12 cellular contexts compared by ENCODE assay signal in the genomic region with DNA sequence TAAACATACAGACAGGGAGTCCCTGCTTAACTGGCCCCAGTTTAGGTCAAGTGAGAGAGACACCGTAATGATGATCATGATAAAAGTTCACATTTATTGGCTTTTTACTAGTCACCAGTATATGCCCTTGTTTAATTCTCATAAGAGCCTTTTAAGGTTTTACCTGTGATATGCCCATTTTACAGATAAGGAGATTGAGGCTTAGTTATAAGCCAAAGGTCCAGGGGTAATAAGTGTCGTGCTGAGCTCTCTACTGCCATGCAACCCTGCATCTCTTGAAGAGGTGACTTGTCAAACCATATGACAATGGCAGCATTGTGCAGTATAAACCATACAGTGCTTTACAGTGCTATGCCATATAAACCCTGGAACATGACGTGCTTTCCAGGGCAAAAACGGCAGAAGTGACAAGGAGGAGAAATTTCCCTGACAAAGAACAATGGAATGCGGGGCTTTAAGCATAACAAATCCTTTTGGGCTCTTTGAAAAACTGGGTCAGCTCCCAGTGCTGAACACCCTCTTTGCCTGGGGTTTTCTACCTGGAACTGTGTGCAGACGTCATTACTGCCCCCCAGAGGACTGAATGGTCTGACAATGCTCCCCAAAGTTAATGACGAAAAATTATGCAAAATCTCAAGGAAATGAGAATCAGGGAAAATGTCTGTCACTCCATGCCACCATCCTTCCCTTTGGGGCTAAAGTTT.
DNase-seq lines count a peak whose midpoint lies in the region; ATAC-seq and TF ChIP-seq lines count a peak whose summit lies in the region.
"Had no signal": no experiment of that assay in that cellular context is flagged by ENCODE, and none has a peak within 500 bp of the region (broad histone marks: within the 10 kb centered on the region; RNA-seq: fewer than 3 reads in every experiment).

No MANE protein-coding gene starts in this region.

- H3K36me3 ChIP-seq in ES-I3 (ENCODE audit: insufficient read depth, low read length) (no peaks in the 10 kb centered on the region), HUES6 (ENCODE audit: control insufficient read depth, insufficient read depth, low read length) (no peaks in the 10 kb centered on the region), WERI-Rb-1 (no peaks in the 10 kb centered on the region)

- DNase-seq in WERI-Rb-1 (peak; percentile 36), kidney tubule cell (ENCODE audit: low spot score) (peak; percentile 31)
- no peak for DNase-seq in activated CD4-positive, alpha-beta T cell treated with anti-CD3 and anti-CD28 coated beads, Interleukin-2, amount 50 U/mL, for 4 hours
- no peak for DNase-seq in activated CD4-positive, alpha-beta T cell treated with anti-CD3 and anti-CD28 coated beads, Interleukin-2, amount 50 U/mL, for 1 hour
- DNase-seq: activated naive CD8-positive, alpha-beta T cell treated with anti-CD3 and anti-CD28 coated beads, Interleukin-2, amount 10 ng/mL, durations not matched to agents 7 days and 5 days; DMS79 treated with DMSO at 0.1 percent for 48 hours; dorsolateral prefrontal cortex; NCI-H510A; small intestine had no signal

- peak; percentile 64 for TF ChIP-seq CTCF in WERI-Rb-1 (IDR thresholded peaks at IDR 0.05; ENCODE audit: low read depth, low read length)

- H3K9ac ChIP-seq in ES-I3 (ENCODE audit: low read depth, low read length), result 0 out of 2 replicates have a peak overlapping the region, but pooled peaks have one; percentile 7
- peak overlapping the region; percentile 82 for H3K9ac ChIP-seq in HUES6 (ENCODE audit: low read length)

- H3K4me3 ChIP-seq in HUES6 (ENCODE audit: low read depth, low read length) (peak overlapping the region; percentile 10; the same call in 1 of the 2 replicates), WERI-Rb-1 (ENCODE audit: low read depth, low read length) (no peak overlapping the region)
- H3K4me3 ChIP-seq: dorsolateral prefrontal cortex had no signal

- H3K27ac ChIP-seq in HUES6 (ENCODE audit: low read depth, low read length) (peak overlapping the region; percentile 90), WERI-Rb-1 (no peak overlapping the region)
- H3K27ac ChIP-seq: dorsolateral prefrontal cortex had no signal

- H3K27me3 ChIP-seq in HUES6 (ENCODE audit: control insufficient read depth, insufficient read depth, low read length) (no peaks in the 10 kb centered on the region), WERI-Rb-1 (ENCODE audit: insufficient read depth, low read depth, severe bottlenecking) (no peaks in the 10 kb centered on the region)

- H3K4me1 ChIP-seq in ES-I3 (ENCODE audit: insufficient read depth, low read length), result peaks cover 29% of the 10 kb centered on the region
- peaks cover 44% of the 10 kb centered on the region for H3K4me1 ChIP-seq in HUES6 (ENCODE audit: control insufficient read depth, insufficient read depth, low read length)

- H3K9me3 ChIP-seq in ES-I3 (ENCODE audit: control insufficient read depth, insufficient read depth, low read length) (no peaks in the 10 kb centered on the region; the same call in 1 of the 2 replicates), HUES6 (ENCODE audit: control insufficient read depth, insufficient read depth, low read depth, low read length) (no peaks in the 10 kb centered on the region; the same call in 1 of the 2 replicates), WERI-Rb-1 (ENCODE audit: severe bottlenecking) (no peaks in the 10 kb centered on the region)

- no peak for ATAC-seq in GM21381 (IDR thresholded peaks at IDR 0.05; ENCODE audit: unreplicated experiment)

Comparison
In these comparisons a context has a peak if more than half of its experiments do, and no peak if none do; other contexts are left out.
1. DNase-seq: peak in WERI-Rb-1 (single experiment) and kidney tubule cell (single experiment); none in activated CD4-positive, alpha-beta T cell treated with anti-CD3 and anti-CD28 coated beads, Interleukin-2, amount 50 U/mL, for 4 hours (0 of 2) and activated CD4-positive, alpha-beta T cell treated with anti-CD3 and anti-CD28 coated beads, Interleukin-2, amount 50 U/mL, for 1 hour (single experiment).